ENCODE assay signal across 8 cellular contexts in genomic region chr17:49315974-49316570, GRCh38. TPM values are rescaled to one million over a fixed set of nuclear protein-coding genes. Genes with fewer than 3 reads are reported as not detected.
DNase-seq lines count a peak whose midpoint lies in the region; ATAC-seq lines count a peak whose summit lies in the region.

No MANE protein-coding gene starts in this region.

- no peak for ATAC-seq in stimulated activated naive CD8-positive, alpha-beta T cell treated with anti-CD3 and anti-CD28 coated beads, Interleukin-15, Interleukin-2, amounts not matched to agents 100 U/mL and 50 U/mL, for 24 hours
- ATAC-seq in T-helper 17 cell = no peak

- H3K4me1 Mint-ChIP-seq in stimulated activated naive CD8-positive, alpha-beta T cell treated with anti-CD3 and anti-CD28 coated beads, Interleukin-15, Interleukin-2, amounts not matched to agents 100 ng/mL and 50 ng/mL, for 24 hours (ENCODE audit: low read depth) = peaks cover 28% of the 10 kb centered on the region
- peaks cover 24% of the 10 kb centered on the region for H3K4me1 Mint-ChIP-seq in T-helper 17 cell

- DNase-seq in stimulated activated naive CD8-positive, alpha-beta T cell treated with anti-CD3 and anti-CD28 coated beads, Interleukin-15, Interleukin-2, amounts not matched to agents 100 U/mL and 50 U/mL, for 24 hours = no peak
- DNase-seq in T-helper 17 cell = no peak
- peak; percentile 27 for DNase-seq in germinal center (ENCODE audit: low spot score)
- DNase-seq in medulla oblongata (ENCODE audit: extremely low spot score) = no peak
- DNase-seq in NCI-H446 (lab: John Stamatoyannopoulos, UW) = no peak
- DNase-seq in NK-92 treated with Interleukin-12 subunit alpha and Interleukin-12 subunit beta, amount 100 ng/mL, for 24 hours (lab: John Stamatoyannopoulos, UW) = no peak
- DNase-seq in NCI-H2029 (lab: John Stamatoyannopoulos, UW) = no peak

- peak overlapping the region; percentile 63 for H3K4me3 Mint-ChIP-seq in stimulated activated naive CD8-positive, alpha-beta T cell treated with anti-CD3 and anti-CD28 coated beads, Interleukin-15, Interleukin-2, amounts not matched to agents 100 ng/mL and 50 ng/mL, for 24 hours
- peak overlapping the region; percentile 61 for H3K4me3 Mint-ChIP-seq in T-helper 17 cell

- no peak overlapping the region for H3K27ac Mint-ChIP-seq in stimulated activated naive CD8-positive, alpha-beta T cell treated with anti-CD3 and anti-CD28 coated beads, Interleukin-15, Interleukin-2, amounts not matched to agents 100 ng/mL and 50 ng/mL, for 24 hours
- H3K27ac Mint-ChIP-seq in T-helper 17 cell = peak overlapping the region; percentile 79

- no peaks in the 10 kb centered on the region for H3K9me3 Mint-ChIP-seq in stimulated activated naive CD8-positive, alpha-beta T cell treated with anti-CD3 and anti-CD28 coated beads, Interleukin-15, Interleukin-2, amounts not matched to agents 100 ng/mL and 50 ng/mL, for 24 hours

- H3K9me3 ChIP-seq in T-helper 17 cell (ENCODE audit: control insufficient read depth, low read length, poor library complexity, severe bottlenecking) = no peaks in the 10 kb centered on the region

- H3K36me3 Mint-ChIP-seq in stimulated activated naive CD8-positive, alpha-beta T cell treated with anti-CD3 and anti-CD28 coated beads, Interleukin-15, Interleukin-2, amounts not matched to agents 100 ng/mL and 50 ng/mL, for 24 hours (ENCODE audit: low read depth) = no peaks in the 10 kb centered on the region
- H3K36me3 Mint-ChIP-seq in T-helper 17 cell (ENCODE audit: low read depth) = peaks cover 8% of the 10 kb centered on the region

- H3K27me3 Mint-ChIP-seq in stimulated activated naive CD8-positive, alpha-beta T cell treated with anti-CD3 and anti-CD28 coated beads, Interleukin-15, Interleukin-2, amounts not matched to agents 100 ng/mL and 50 ng/mL, for 24 hours = no peaks in the 10 kb centered on the region
- no peaks in the 10 kb centered on the region for H3K27me3 Mint-ChIP-seq in T-helper 17 cell

RNA-seq across cellular contexts. Expression of gene ZNF652, which starts 46.0 kb away (rescaled TPM):
- 10 to 100 TPM; 53.5 to 56.9 TPM for total RNA-seq in T-helper 17 cell
